Comparison of ENCODE assay signal across 15 cellular contexts in the genomic region with DNA sequence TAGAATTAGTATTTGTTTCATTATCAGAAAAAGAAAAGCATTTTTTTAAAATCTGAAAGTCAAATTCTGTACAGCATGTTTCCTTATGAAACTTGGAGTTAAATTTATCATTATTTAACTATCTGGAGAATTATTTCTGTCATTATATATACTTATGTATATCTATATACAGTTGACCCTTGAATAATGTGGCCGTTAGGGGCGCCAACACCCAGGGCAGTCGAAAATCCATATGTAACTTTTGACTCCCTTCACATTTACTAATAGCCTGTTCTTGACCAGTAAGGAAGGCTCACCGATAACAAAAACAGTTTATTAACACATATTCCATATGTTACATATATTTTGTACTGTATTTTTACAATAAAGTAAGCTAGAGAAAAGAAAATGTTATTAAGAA.
DNase-seq lines count a peak whose midpoint lies in the region; ATAC-seq and TF ChIP-seq lines count a peak whose summit lies in the region.
"Had no signal": no experiment of that assay in that cellular context is flagged by ENCODE, and none has a peak within 500 bp of the region (broad histone marks: within the 10 kb centered on the region; RNA-seq: fewer than 3 reads in every experiment).

No MANE protein-coding gene starts in this region.

- TF ChIP-seq CTCF in GM12865 (IDR thresholded peaks at IDR 0.05; ENCODE audit: insufficient read depth, low read depth, low read length, missing control alignments) (peak; percentile 30), nephron (IDR thresholded peaks at IDR 0.05; ENCODE audit: unreplicated experiment in 3 of 3) (peak in 2 of 3 experiments; percentile 14 to 37)

- H3K4me1 Mint-ChIP-seq in nephron: no peaks in the 10 kb centered on the region
- no peaks in the 10 kb centered on the region for H3K4me1 Mint-ChIP-seq in activated CD8-positive, alpha-beta memory T cell treated with anti-CD3 and anti-CD28 coated beads, Interleukin-2, amount 10 ng/mL, durations not matched to agents 7 days and 5 days
- H3K4me1 Mint-ChIP-seq: natural killer cell had no signal

- peaks cover 6% of the 10 kb centered on the region for H3K27me3 Mint-ChIP-seq in nephron (ENCODE audit: low read depth)
- H3K27me3 Mint-ChIP-seq in activated CD8-positive, alpha-beta memory T cell treated with anti-CD3 and anti-CD28 coated beads, Interleukin-2, amount 10 ng/mL, durations not matched to agents 7 days and 5 days: no peaks in the 10 kb centered on the region
- H3K27me3 Mint-ChIP-seq: dendritic cell treated with granulocyte-macrophage colony-stimulating factor and Interleukin-4, amounts not matched to agents 40 ng/mL and 50 ng/mL, for 4 days had no signal

- no peak overlapping the region for H3K4me3 ChIP-seq in GM12865 (ENCODE audit: low read depth, low read length)
- H3K4me3 ChIP-seq: BLaER1 treated with 17β-estradiol and CSF1 and Interleukin-3, amounts not matched to agents 10 nM and 100 nM; transverse colon had no signal

- peak; percentile 50 for ATAC-seq in HG03159 (IDR thresholded peaks at IDR 0.05; ENCODE audit: unreplicated experiment)
- no peak for ATAC-seq in activated CD8-positive, alpha-beta memory T cell treated with anti-CD3 and anti-CD28 coated beads, Interleukin-2, amount 10 ng/mL, durations not matched to agents 7 days and 5 days
- ATAC-seq in left lobe of liver: no peak
- no peak for ATAC-seq in GM21529 (IDR thresholded peaks at IDR 0.05; ENCODE audit: unreplicated experiment)
- ATAC-seq: natural killer cell had no signal

- CTCF ChIA-PET in activated CD8-positive, alpha-beta memory T cell treated with anti-CD3 and anti-CD28 coated beads, Interleukin-2, amount 10 ng/mL, durations not matched to agents 7 days and 5 days (lab: Charles Lee): no interaction called here

- no peak overlapping the region for H3K4me3 Mint-ChIP-seq in nephron
- H3K4me3 Mint-ChIP-seq in activated CD8-positive, alpha-beta memory T cell treated with anti-CD3 and anti-CD28 coated beads, Interleukin-2, amount 10 ng/mL, durations not matched to agents 7 days and 5 days: no peak overlapping the region
- H3K4me3 Mint-ChIP-seq: dendritic cell treated with granulocyte-macrophage colony-stimulating factor and Interleukin-4, amounts not matched to agents 40 ng/mL and 50 ng/mL, for 4 days; natural killer cell had no signal

- no peak overlapping the region for H3K27ac Mint-ChIP-seq in nephron
- no peak overlapping the region for H3K27ac Mint-ChIP-seq in activated CD8-positive, alpha-beta memory T cell treated with anti-CD3 and anti-CD28 coated beads, Interleukin-2, amount 10 ng/mL, durations not matched to agents 7 days and 5 days
- H3K27ac Mint-ChIP-seq: dendritic cell treated with granulocyte-macrophage colony-stimulating factor and Interleukin-4, amounts not matched to agents 40 ng/mL and 50 ng/mL, for 4 days; natural killer cell had no signal

- no peaks in the 10 kb centered on the region for H3K36me3 Mint-ChIP-seq in nephron (ENCODE audit: low read depth)
- H3K36me3 Mint-ChIP-seq in activated CD8-positive, alpha-beta memory T cell treated with anti-CD3 and anti-CD28 coated beads, Interleukin-2, amount 10 ng/mL, durations not matched to agents 7 days and 5 days: no peaks in the 10 kb centered on the region
- H3K36me3 Mint-ChIP-seq: natural killer cell had no signal

- DNase-seq in GM12865 (ENCODE audit: low read depth): peak; percentile 5
- DNase-seq in RPMI8226: peak; percentile 9
- DNase-seq in activated CD8-positive, alpha-beta memory T cell treated with anti-CD3 and anti-CD28 coated beads, Interleukin-2, amount 10 ng/mL, durations not matched to agents 7 days and 5 days: no peak
- DNase-seq in left lobe of liver (ENCODE audit: low spot score): no peak
- DNase-seq in cerebellar nuclear complex (lab: John Stamatoyannopoulos, UW): no peak
- DNase-seq: activated CD4-positive, alpha-beta T cell treated with anti-CD3 and anti-CD28 coated beads for 1 hour; mammary epithelial cell; natural killer cell; stimulated activated naive CD4-positive, alpha-beta T cell; transverse colon had no signal

- H3K9me3 Mint-ChIP-seq in nephron: no peaks in the 10 kb centered on the region
- H3K9me3 Mint-ChIP-seq in activated CD8-positive, alpha-beta memory T cell treated with anti-CD3 and anti-CD28 coated beads, Interleukin-2, amount 10 ng/mL, durations not matched to agents 7 days and 5 days (ENCODE audit: low read depth): no peaks in the 10 kb centered on the region
- H3K9me3 Mint-ChIP-seq: dendritic cell treated with granulocyte-macrophage colony-stimulating factor and Interleukin-4, amounts not matched to agents 40 ng/mL and 50 ng/mL, for 4 days had no signal

Comparison
In these comparisons a context has a peak if more than half of its experiments do, and no peak if none do; other contexts are left out.
1. DNase-seq: peak in GM12865 (single experiment) and RPMI8226 (single experiment); none in activated CD8-positive, alpha-beta memory T cell treated with anti-CD3 and anti-CD28 coated beads, Interleukin-2, amount 10 ng/mL, durations not matched to agents 7 days and 5 days (single experiment), left lobe of liver (single experiment) and cerebellar nuclear complex (0 of 2).